ENCODE assay signal across 12 cellular contexts in genomic region chr20:57439993-57440392, GRCh38. TPM values are rescaled to one million over a fixed set of nuclear protein-coding genes. Genes with fewer than 3 reads are reported as not detected.
A peak's percentile ranks its signal among the peaks of the same experiment; 100 is the strongest.
DNase-seq lines count a peak whose midpoint lies in the region; ATAC-seq, FAIRE-seq and TF ChIP-seq lines count a peak whose summit lies in the region.
"Had no signal": no experiment of that assay in that cellular context is flagged by ENCODE, and none has a peak within 500 bp of the region (broad histone marks: within the 10 kb centered on the region; RNA-seq: fewer than 3 reads in every experiment).

No MANE protein-coding gene starts in this region.

- no peak overlapping the region for H3K14ac ChIP-seq in IMR-90 (replicated peaks; ENCODE audit: low read depth, low read length)

- CTCF ChIA-PET in IMR-90 (lab: Yijun Ruan, JAX), result no interaction called here

- in situ Hi-C loops in IMR-90 (cut with MboI; ENCODE audit: low sequenced_read_pairs), result no loop called here

- H2AK5ac ChIP-seq in IMR-90 (ENCODE audit: low read depth, low read length), result no peak overlapping the region

- BruUV-seq in IMR-90 (replicated peaks; lab: Mats Ljungman, UMichigan), result no TSS peak

- no peak overlapping the region for H2AFZ ChIP-seq in IMR-90 (replicated peaks; ENCODE audit: low read length, poor library complexity)

- POLR2A ChIA-PET in IMR-90 (lab: Charles Lee; ENCODE audit: unreplicated experiment), result no interaction called here

- TF ChIP-seq EP300 in suprapubic skin (IDR thresholded peaks at IDR 0.05), result no peak

- no peak overlapping the region for H3K27ac ChIP-seq in IMR-90 (ENCODE audit: insufficient read depth, low read length)
- peak overlapping the region; percentile 97 for H3K27ac ChIP-seq in caudate nucleus (ENCODE audit: low read depth, low read length)
- peak overlapping the region; percentile 79 for H3K27ac ChIP-seq in suprapubic skin

- no peak for FAIRE-seq in GM12892 (lab: Jason Lieb, UNC)

- no peak overlapping the region for H4K91ac ChIP-seq in IMR-90 (ENCODE audit: insufficient read depth, low read depth, low read length)

- H3K9me3 ChIP-seq in IMR-90 (ENCODE audit: control insufficient read depth, insufficient read depth, low read length), result peaks cover 6% of the 10 kb centered on the region; the same call in 1 of the 2 replicates
- H3K9me3 ChIP-seq in mucosa of stomach (ENCODE audit: control insufficient read depth, low read length), result no peaks in the 10 kb centered on the region
- no peaks in the 10 kb centered on the region for H3K9me3 ChIP-seq in suprapubic skin

- DNase-seq in IMR-90 (no peak), caudate nucleus (lab: John Stamatoyannopoulos, UW) (no peak), suprapubic skin (ENCODE audit: low spot score in 2 of 2) (no peak), COR-L47 (lab: John Stamatoyannopoulos, UW) (no peak), GM12892 (ENCODE audit: insufficient read length) (no peak)
- no peak for DNase-seq in activated CD4-positive, alpha-beta T cell treated with anti-CD3 and anti-CD28 coated beads, Interleukin-2, amount 50 U/mL, for 48 hours
- DNase-seq: activated CD4-positive, alpha-beta T cell treated with anti-CD3 and anti-CD28 coated beads for 4 hours; activated naive CD4-positive, alpha-beta T cell; CD4-positive, alpha-beta memory T cell; GF-D8; OCI-M1 had no signal

- 0 out of 2 replicates have a peak, but pooled peaks cover 3% of the 10 kb centered on the region for H3K9me1 ChIP-seq in IMR-90 (ENCODE audit: insufficient read depth, low read length)

- no peak for TF ChIP-seq RAD21 in IMR-90 (IDR thresholded peaks at IDR 0.05; ENCODE audit: low read length)

- H3K27me3 ChIP-seq in IMR-90 (ENCODE audit: control insufficient read depth, insufficient read depth, low read length) (peaks cover 2% of the 10 kb centered on the region; the same call in 1 of the 2 replicates), mucosa of stomach (ENCODE audit: control insufficient read depth, insufficient read depth, low read length) (no peaks in the 10 kb centered on the region), suprapubic skin (no peaks in the 10 kb centered on the region)

- TF ChIP-seq CTCF in IMR-90 (conservative IDR thresholded peaks at IDR 0.05; ENCODE audit: low read depth, low read length), result no peak
- TF ChIP-seq CTCF in suprapubic skin (IDR thresholded peaks at IDR 0.05), result no peak

- H3K9ac ChIP-seq in IMR-90 (ENCODE audit: low read depth, low read length) (no peak overlapping the region), mucosa of stomach (ENCODE audit: low read length) (peak overlapping the region; percentile 34)

- no peaks in the 10 kb centered on the region for H4K20me1 ChIP-seq in IMR-90 (ENCODE audit: insufficient read depth, low read length)

- H4K5ac ChIP-seq in IMR-90 (ENCODE audit: low read depth, low read length), result no peak overlapping the region

- peak overlapping the region; percentile 13; the same call in 1 of the 3 replicates for H2BK15ac ChIP-seq in IMR-90 (ENCODE audit: low read depth, low read length)

- no peak overlapping the region; the same call in 1 of the 2 replicates for H3K4ac ChIP-seq in IMR-90 (ENCODE audit: low read depth, low read length)

- H3K4me1 ChIP-seq in IMR-90 (ENCODE audit: control insufficient read depth, insufficient read depth, low read length) (peaks cover 4% of the 10 kb centered on the region; the same call in 1 of the 2 replicates), mucosa of stomach (ENCODE audit: control insufficient read depth, insufficient read depth, low read length) (peaks cover 44% of the 10 kb centered on the region), suprapubic skin (peaks cover 46% of the 10 kb centered on the region)

- no peak overlapping the region for H3K56ac ChIP-seq in IMR-90 (ENCODE audit: extremely low read depth, insufficient read depth, low read length)

- TF ChIP-seq POLR2A in IMR-90 (IDR thresholded peaks at IDR 0.05; ENCODE audit: low read depth, low read length), result no peak
- no peak for TF ChIP-seq POLR2A in suprapubic skin (IDR thresholded peaks at IDR 0.05)
- no peak for TF ChIP-seq POLR2A in GM12892 (IDR thresholded peaks at IDR 0.05; ENCODE audit: low read depth, low read length)

- no peak overlapping the region for H3K4me2 ChIP-seq in IMR-90 (ENCODE audit: low read depth, low read length)

- no peak overlapping the region for H3K23ac ChIP-seq in IMR-90 (ENCODE audit: low read depth, low read length)

- no peak overlapping the region for H2BK5ac ChIP-seq in IMR-90 (ENCODE audit: low read depth, low read length, poor library complexity, severe bottlenecking)

- no peak overlapping the region for H2BK120ac ChIP-seq in IMR-90 (ENCODE audit: low read depth, low read length)

- dilution Hi-C loops in IMR-90 (cut with HindIII; ENCODE audit: low sequenced_read_pairs, unreplicated experiment), result no loop called here

- no peaks in the 10 kb centered on the region for H3K79me1 ChIP-seq in IMR-90 (ENCODE audit: low read depth in 1 of 2, low read length in 2 of 2)

- ATAC-seq in IMR-90 (ENCODE audit: low read depth), result no peak

- H2BK20ac ChIP-seq in IMR-90 (ENCODE audit: low read depth, low read length), result no peak overlapping the region

- H2AK9ac ChIP-seq in IMR-90 (replicated peaks; ENCODE audit: low read depth, low read length, poor library complexity), result no peak overlapping the region

- peak overlapping the region in 1 of 2 experiments; percentile 95; a peak in 1 of 4 replicates for H4K8ac ChIP-seq in IMR-90 (ENCODE audit: low read depth in 2 of 2, low read length in 2 of 2)

- no peak overlapping the region for H3K18ac ChIP-seq in IMR-90 (ENCODE audit: low read depth, low read length)

- intact Hi-C loops in IMR-90 (cut with micrococcal nuclease), result no loop called here

- H3K36me3 ChIP-seq in IMR-90 (ENCODE audit: control insufficient read depth, insufficient read depth, low read length), result no peaks in the 10 kb centered on the region
- no peaks in the 10 kb centered on the region for H3K36me3 ChIP-seq in mucosa of stomach (ENCODE audit: control insufficient read depth, insufficient read depth, low read length)
- no peaks in the 10 kb centered on the region for H3K36me3 ChIP-seq in suprapubic skin

- no peak overlapping the region for H3K4me3 ChIP-seq in IMR-90 (ENCODE audit: insufficient read depth, low read depth, low read length)
- H3K4me3 ChIP-seq in mucosa of stomach (ENCODE audit: low read length), result no peak overlapping the region
- no peak overlapping the region for H3K4me3 ChIP-seq in suprapubic skin

- WGBS in IMR-90 (ENCODE audit: extremely low coverage in 2 of 2, insufficient read length in 1 of 2), 2 experiments, result 100% methylated on average over 1 of the region's 7 CpGs; no CpG with 5 or more reads in 1 of the 2 experiments
- WGBS in suprapubic skin, result 97% methylated on average over 7 of the region's 7 CpGs

TF ChIP-seq in IMR-90, 13 proteins besides CTCF, POLR2A, EP300 and RAD21:
- TF ChIP-seq SMC3 (IDR thresholded peaks at IDR 0.05; ENCODE audit: low read depth, low read length), result no peak
- no peak for TF ChIP-seq FOS (IDR thresholded peaks at IDR 0.05; ENCODE audit: low read depth, low read length)
- TF ChIP-seq MAFK (IDR thresholded peaks at IDR 0.05; ENCODE audit: low read depth, low read length), result no peak
- TF ChIP-seq ELK1 (IDR thresholded peaks at IDR 0.05; ENCODE audit: borderline replicate concordance, low read depth, low read length), result no peak
- TF ChIP-seq MAZ (IDR thresholded peaks at IDR 0.05; ENCODE audit: borderline replicate concordance, low read depth, low read length), result no peak
- TF ChIP-seq CHD1 (IDR thresholded peaks at IDR 0.05; ENCODE audit: low read depth, low read length), result no peak
- TF ChIP-seq MXI1 (IDR thresholded peaks at IDR 0.05; ENCODE audit: borderline replicate concordance, low read depth, low read length), result no peak
- no peak for TF ChIP-seq RCOR1 (IDR thresholded peaks at IDR 0.05; ENCODE audit: insufficient replicate concordance, low read length)
- no peak for TF ChIP-seq CEBPB (IDR thresholded peaks at IDR 0.05; ENCODE audit: low read depth, low read length)

RNA-seq across cellular contexts. Expression of gene RBM38, which starts 48.8 kb away (rescaled TPM):
- total RNA-seq in IMR-90 (2012; rRNA removed) (5.2 and 6.9 TPM in 2 replicates), suprapubic skin (10 to 100 TPM in 3 of 4 donors, 1 to 10 TPM in 1; 8.7 to 16.7 (median 12.8) TPM)
- 11.9 and 14.6 TPM in 2 replicates for polyA plus RNA-seq in IMR-90 (2012; rRNA removed)
- polyA plus RNA-seq in IMR-90 (2012; cell fraction: cytosol; rRNA removed), result 9.7 and 20.7 TPM in 2 replicates
- polyA plus RNA-seq in IMR-90 (2012; cell fraction: nucleus; rRNA removed; ENCODE audit: low replicate concordance), result 10.0 and 19.1 TPM in 2 replicates
- 24.2 TPM for polyA plus RNA-seq in GM12892 (2012; ENCODE audit: missing spikeins)
